In genomic region chr21:41366522-41367151, GRCh38 we compare ENCODE assay signal across 8 cellular contexts. TPM values are rescaled to one million over a fixed set of nuclear protein-coding genes. Genes with fewer than 3 reads are reported as not detected.
DNase-seq lines count a peak whose midpoint lies in the region; ATAC-seq and TF ChIP-seq lines count a peak whose summit lies in the region.

No MANE protein-coding gene starts in this region.

- POLR2A ChIA-PET in IMR-90 (lab: Charles Lee; ENCODE audit: unreplicated experiment): no interaction called here

- H3F3A ChIP-seq in DOHH2 (ENCODE audit: control insufficient read depth, insufficient read depth): 0 out of 2 replicates have a peak, but pooled peaks cover 5% of the 10 kb centered on the region

- ATAC-seq in IMR-90 (ENCODE audit: low read depth) (peak; percentile 57; the same call in 1 of the 2 replicates), GM21717 (IDR thresholded peaks at IDR 0.05; ENCODE audit: unreplicated experiment) (no peak)

- H3K9me3 ChIP-seq in DOHH2 (ENCODE audit: control insufficient read depth, insufficient read depth, low read length): no peaks in the 10 kb centered on the region
- no peaks in the 10 kb centered on the region; the same call in 1 of the 2 replicates for H3K9me3 ChIP-seq in IMR-90 (ENCODE audit: control insufficient read depth, insufficient read depth, low read length)

- no TSS peak for BruUV-seq in IMR-90 (replicated peaks; lab: Mats Ljungman, UMichigan)

- H3K36me3 ChIP-seq in DOHH2 (ENCODE audit: control insufficient read depth, low read length): no peaks in the 10 kb centered on the region
- no peaks in the 10 kb centered on the region for H3K36me3 ChIP-seq in IMR-90 (ENCODE audit: control insufficient read depth, insufficient read depth, low read length)

- intact Hi-C loops in IMR-90 (cut with micrococcal nuclease): no loop called here

- no peak overlapping the region for H2BK120ac ChIP-seq in IMR-90 (ENCODE audit: low read depth, low read length)

- H3K9ac ChIP-seq in IMR-90 (ENCODE audit: low read depth, low read length): no peak overlapping the region

- no peak overlapping the region for H3K56ac ChIP-seq in IMR-90 (ENCODE audit: extremely low read depth, insufficient read depth, low read length)

- H3K4me3 ChIP-seq in DOHH2 (ENCODE audit: low read length) (peak overlapping the region; percentile 78; the same call in 1 of the 2 replicates), IMR-90 (ENCODE audit: insufficient read depth, low read depth, low read length) (no peak overlapping the region)

- no peak overlapping the region for H2AK5ac ChIP-seq in IMR-90 (ENCODE audit: low read depth, low read length)

- CTCF ChIA-PET in IMR-90 (lab: Yijun Ruan, JAX): no interaction called here

- no peak for TF ChIP-seq RAD21 in IMR-90 (IDR thresholded peaks at IDR 0.05; ENCODE audit: low read length)

- H3K79me2 ChIP-seq in DOHH2 (ENCODE audit: control insufficient read depth, low read length): peaks cover 3% of the 10 kb centered on the region; the same call in 1 of the 2 replicates

- H2AFZ ChIP-seq in IMR-90 (replicated peaks; ENCODE audit: low read length, poor library complexity): no peak overlapping the region

- H3K27me3 ChIP-seq in DOHH2 (ENCODE audit: control insufficient read depth, low read length) (peaks cover 12% of the 10 kb centered on the region), IMR-90 (ENCODE audit: control insufficient read depth, insufficient read depth, low read length) (no peaks in the 10 kb centered on the region; the same call in 1 of the 2 replicates)

- H4K20me1 ChIP-seq in DOHH2 (ENCODE audit: control insufficient read depth, insufficient read depth, low read depth, low read length) (no peaks in the 10 kb centered on the region), IMR-90 (ENCODE audit: insufficient read depth, low read length) (no peaks in the 10 kb centered on the region)

- H2BK15ac ChIP-seq in IMR-90 (ENCODE audit: low read depth, low read length): no peak overlapping the region

- H2BK5ac ChIP-seq in IMR-90 (ENCODE audit: low read depth, low read length, poor library complexity, severe bottlenecking): no peak overlapping the region

- H3K4me1 ChIP-seq in DOHH2 (ENCODE audit: control insufficient read depth, low read length) (peaks cover 58% of the 10 kb centered on the region), IMR-90 (ENCODE audit: control insufficient read depth, insufficient read depth, low read length) (peaks cover 8% of the 10 kb centered on the region)

- no peak overlapping the region for H4K5ac ChIP-seq in IMR-90 (ENCODE audit: low read depth, low read length)

- DNase-seq in IMR-90 (peak; percentile 73), astrocyte of the hippocampus (ENCODE audit: low read depth, low spot score) (peak; percentile 63), mucosa of gallbladder (ENCODE audit: low spot score) (peak; percentile 85), foreskin melanocyte (no peak), NCI-H1694 (lab: John Stamatoyannopoulos, UW) (no peak), iPS-NIHi11 (ENCODE audit: low spot score) (no peak)

- no peak overlapping the region for H2BK20ac ChIP-seq in IMR-90 (ENCODE audit: low read depth, low read length)

- in situ Hi-C loops in IMR-90 (cut with MboI; ENCODE audit: low sequenced_read_pairs): no loop called here

- no peak for TF ChIP-seq POLR2A in IMR-90 (IDR thresholded peaks at IDR 0.05; ENCODE audit: low read depth, low read length)

- H3K4me2 ChIP-seq in DOHH2 (ENCODE audit: low read length): peak overlapping the region; percentile 93
- H3K4me2 ChIP-seq in IMR-90 (ENCODE audit: low read depth, low read length): 0 out of 2 replicates have a peak overlapping the region, but pooled peaks have one; percentile 23

- dilution Hi-C loops in IMR-90 (cut with HindIII; ENCODE audit: low sequenced_read_pairs, unreplicated experiment): no loop called here

- no peak overlapping the region for H3K23ac ChIP-seq in IMR-90 (ENCODE audit: low read depth, low read length)

- H3K9me1 ChIP-seq in IMR-90 (ENCODE audit: insufficient read depth, low read length): no peaks in the 10 kb centered on the region

- TF ChIP-seq CTCF in DOHH2 (IDR thresholded peaks at IDR 0.05; ENCODE audit: low read depth, low read length, poor library complexity, severe bottlenecking) (no peak), IMR-90 (conservative IDR thresholded peaks at IDR 0.05; ENCODE audit: low read depth, low read length) (no peak)

- no peak overlapping the region for H3K14ac ChIP-seq in IMR-90 (replicated peaks; ENCODE audit: low read depth, low read length)

- H2AK9ac ChIP-seq in IMR-90 (replicated peaks; ENCODE audit: low read depth, low read length, poor library complexity): no peak overlapping the region

- no peak overlapping the region for H3K18ac ChIP-seq in IMR-90 (ENCODE audit: low read depth, low read length)

- H3K27ac ChIP-seq in DOHH2 (ENCODE audit: low read depth, low read length) (0 out of 2 replicates have a peak overlapping the region, but pooled peaks have one; percentile 75), IMR-90 (ENCODE audit: insufficient read depth, low read length) (no peak overlapping the region)

- 75% methylated on average over 2 of the region's 12 CpGs; no CpG with 5 or more reads in 1 of the 2 experiments for whole genome bisulfite sequencing in IMR-90 (ENCODE audit: extremely low coverage in 2 of 2, insufficient read length in 1 of 2), 2 experiments

- H3K79me1 ChIP-seq in IMR-90 (ENCODE audit: low read depth in 1 of 2, low read length in 2 of 2): no peaks in the 10 kb centered on the region

- no peaks in the 10 kb centered on the region for H3K9me2 ChIP-seq in DOHH2 (replicated peaks; ENCODE audit: control insufficient read depth, low read length)

- no peak overlapping the region for H4K8ac ChIP-seq in IMR-90 (ENCODE audit: low read depth in 2 of 2, low read length in 2 of 2)

- no peak overlapping the region for H3K4ac ChIP-seq in IMR-90 (ENCODE audit: low read depth, low read length)

- H4K91ac ChIP-seq in IMR-90 (ENCODE audit: insufficient read depth, low read depth, low read length): no peak overlapping the region

TF ChIP-seq in IMR-90, 13 proteins besides CTCF, POLR2A, EP300 and RAD21:
- TF ChIP-seq FOS (IDR thresholded peaks at IDR 0.05; ENCODE audit: low read depth, low read length) (0 out of 2 replicates have a peak, but pooled peaks have one; percentile 20), CEBPB (IDR thresholded peaks at IDR 0.05; ENCODE audit: low read depth, low read length) (peak; percentile 75)
- TF ChIP-seq, protein P1, sequence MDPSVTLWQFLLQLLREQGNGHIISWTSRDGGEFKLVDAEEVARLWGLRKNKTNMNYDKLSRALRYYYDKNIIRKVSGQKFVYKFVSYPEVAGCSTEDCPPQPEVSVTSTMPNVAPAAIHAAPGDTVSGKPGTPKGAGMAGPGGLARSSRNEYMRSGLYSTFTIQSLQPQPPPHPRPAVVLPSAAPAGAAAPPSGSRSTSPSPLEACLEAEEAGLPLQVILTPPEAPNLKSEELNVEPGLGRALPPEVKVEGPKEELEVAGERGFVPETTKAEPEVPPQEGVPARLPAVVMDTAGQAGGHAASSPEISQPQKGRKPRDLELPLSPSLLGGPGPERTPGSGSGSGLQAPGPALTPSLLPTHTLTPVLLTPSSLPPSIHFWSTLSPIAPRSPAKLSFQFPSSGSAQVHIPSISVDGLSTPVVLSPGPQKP (IDR thresholded peaks at IDR 0.05; ENCODE audit: borderline replicate concordance, low read depth, low read length): no peak

RNA-seq across cellular contexts. Expression of gene MX2, which starts 4.8 kb away (rescaled TPM):
- total RNA-seq in IMR-90 (2012; rRNA removed) (0.54 and 0.56 TPM in 2 replicates), mucosa of gallbladder (18.1 TPM)
- polyA plus RNA-seq in IMR-90 (2012; rRNA removed): 0.43 and 0.53 TPM in 2 replicates
- polyA plus RNA-seq in IMR-90 (2012; cell fraction: cytosol; rRNA removed): 0.22 TPM in 1 of 2 replicates, not detected in the other
- polyA plus RNA-seq in IMR-90 (2012; cell fraction: nucleus; rRNA removed; ENCODE audit: low replicate concordance): 0.45 and 1.1 TPM in 2 replicates

RNA-seq across cellular contexts. Expression of gene FAM3B, which starts 50.0 kb away (rescaled TPM):
- total RNA-seq in IMR-90 (2012; rRNA removed): not detected in 2 replicates
- polyA plus RNA-seq in IMR-90 (2012; rRNA removed): not detected in 2 replicates
- polyA plus RNA-seq in IMR-90 (2012; cell fraction: cytosol; rRNA removed): not detected in 2 replicates
- not detected in 2 replicates for polyA plus RNA-seq in IMR-90 (2012; cell fraction: nucleus; rRNA removed; ENCODE audit: low replicate concordance)
- 43.1 TPM for total RNA-seq in mucosa of gallbladder

RNA-seq across cellular contexts. Expression of gene MX1, which starts 59.4 kb away (rescaled TPM):
- total RNA-seq in IMR-90 (2012; rRNA removed) (1.9 and 2.5 TPM in 2 replicates), mucosa of gallbladder (35.1 TPM)
- 0.56 and 1.0 TPM in 2 replicates for polyA plus RNA-seq in IMR-90 (2012; rRNA removed)
- 0.53 and 0.63 TPM in 2 replicates for polyA plus RNA-seq in IMR-90 (2012; cell fraction: cytosol; rRNA removed)
- 2.0 and 4.9 TPM in 2 replicates for polyA plus RNA-seq in IMR-90 (2012; cell fraction: nucleus; rRNA removed; ENCODE audit: low replicate concordance)

Comparison
In these comparisons a context has a peak if more than half of its experiments do, and no peak if none do; other contexts are left out.
1. DNase-seq: peak in IMR-90 (single experiment), astrocyte of the hippocampus (single experiment) and mucosa of gallbladder (single experiment); none in foreskin melanocyte (single experiment), NCI-H1694 (single experiment) and iPS-NIHi11 (single experiment).
2. RNA of gene MX2, which starts 4.8 kb away (total RNA-seq): 18.1 TPM in mucosa of gallbladder (single experiment); 0.54 to 0.56 TPM in IMR-90; every median in the first group is over 10 times any median in the second.
3. RNA of gene FAM3B, which starts 50.0 kb away (total RNA-seq): 43.1 TPM in mucosa of gallbladder (single experiment); not detected in IMR-90; every median in the first group is over 10 times any median in the second.
4. RNA of gene MX1, which starts 59.4 kb away (total RNA-seq): 35.1 TPM in mucosa of gallbladder (single experiment); 1.9 to 2.5 TPM in IMR-90; every median in the first group is over 10 times any median in the second.